19 cellular contexts compared by ENCODE assay signal in genomic region chr12:106025129-106025528, GRCh38.
DNase-seq lines count a peak whose midpoint lies in the region; ATAC-seq, FAIRE-seq and TF ChIP-seq lines count a peak whose summit lies in the region.
"Had no signal": no experiment of that assay in that cellular context is flagged by ENCODE, and none has a peak within 500 bp of the region (broad histone marks: within the 10 kb centered on the region; RNA-seq: fewer than 3 reads in every experiment).

No MANE protein-coding gene starts in this region.

- peak overlapping the region; percentile 18 for H2BK15ac ChIP-seq in mesenchymal stem cell (ENCODE audit: low read depth, poor library complexity, severe bottlenecking)

- FAIRE-seq in H54 (lab: Jason Lieb, UNC), result no peak
- FAIRE-seq: A204.1 had no signal

- no peak overlapping the region for H3K9ac ChIP-seq in mesenchymal stem cell (ENCODE audit: low read length)

- H3K9me3 Mint-ChIP-seq in glutamatergic neuron (ENCODE audit: unreplicated experiment), result no peaks in the 10 kb centered on the region

- H3K4me1 ChIP-seq in HEK293 (ENCODE audit: control insufficient read depth, insufficient read depth, low read length) (peaks cover under 1% of the 10 kb centered on the region; the same call in 1 of the 2 replicates), Panc1 (ENCODE audit: control insufficient read depth, insufficient read depth, low read length) (peaks cover 14% of the 10 kb centered on the region), mesenchymal stem cell (ENCODE audit: control insufficient read depth, insufficient read depth, low read depth, low read length) (peaks cover 6% of the 10 kb centered on the region)
- H3K4me1 ChIP-seq: BE2C had no signal

- no peak overlapping the region for H3K4me2 ChIP-seq in mesenchymal stem cell (ENCODE audit: low read length, poor library complexity, severe bottlenecking)

- no peak overlapping the region for H3K4me3 Mint-ChIP-seq in glutamatergic neuron (ENCODE audit: unreplicated experiment)
- H3K4me3 Mint-ChIP-seq: CD4-positive, CD25-positive, alpha-beta regulatory T cell; CD8-positive, alpha-beta memory T cell; H9 had no signal

- H3K14ac ChIP-seq in mesenchymal stem cell (ENCODE audit: low read length in 2 of 2), result no peak overlapping the region

- H3K4me3 ChIP-seq in HEK293 (ENCODE audit: low read depth, low read length) (no peak overlapping the region), Panc1 (ENCODE audit: low read depth in 2 of 2, low read length in 2 of 2) (no peak overlapping the region), mesenchymal stem cell (ENCODE audit: insufficient read depth in 1 of 2, low read depth in 1 of 2, low read length in 2 of 2) (no peak overlapping the region)

- no peak for ATAC-seq in Panc1

- peaks cover under 1% of the 10 kb centered on the region for H3K36me3 Mint-ChIP-seq in glutamatergic neuron (ENCODE audit: unreplicated experiment)
- H3K36me3 Mint-ChIP-seq: CD4-positive, CD25-positive, alpha-beta regulatory T cell; CD8-positive, alpha-beta memory T cell had no signal

- H4K8ac ChIP-seq in mesenchymal stem cell (ENCODE audit: low read length), result no peak overlapping the region

- H3K9me3 ChIP-seq in HEK293 (ENCODE audit: control insufficient read depth, insufficient read depth, low read depth, low read length), result no peaks in the 10 kb centered on the region
- H3K9me3 ChIP-seq in Panc1 (ENCODE audit: control insufficient read depth, insufficient read depth, low read depth, low read length), result no peaks in the 10 kb centered on the region
- H3K9me3 ChIP-seq in mesenchymal stem cell (ENCODE audit: control insufficient read depth, low read length), result no peaks in the 10 kb centered on the region
- H3K9me3 ChIP-seq: BE2C had no signal

- no peak overlapping the region for H2AFZ ChIP-seq in mesenchymal stem cell (ENCODE audit: low read depth, low read length)

- in situ Hi-C loops in Panc1 (cut with HindIII; ENCODE audit: low pct_unique_long_range_greater_than_20kb, low sequenced_read_pairs), result no loop called here

- no peak overlapping the region for H3K27ac Mint-ChIP-seq in glutamatergic neuron (ENCODE audit: unreplicated experiment)
- H3K27ac Mint-ChIP-seq: CD4-positive, CD25-positive, alpha-beta regulatory T cell; CD8-positive, alpha-beta memory T cell; H9 had no signal

- no peak overlapping the region for H2BK120ac ChIP-seq in mesenchymal stem cell (ENCODE audit: low read depth, low read length)

- H2BK5ac ChIP-seq in mesenchymal stem cell (ENCODE audit: low read depth, low read length, poor library complexity, severe bottlenecking), result no peak overlapping the region

- BruUV-seq in Panc1 (replicated peaks; lab: Mats Ljungman, UMichigan), result no TSS peak

- H3K4ac ChIP-seq in mesenchymal stem cell (ENCODE audit: low read depth in 1 of 2, low read length in 2 of 2), result no peak overlapping the region

- H3K36me3 ChIP-seq in HEK293 (ENCODE audit: control insufficient read depth in 2 of 2, insufficient read depth in 1 of 2, low read length in 2 of 2) (no peaks in the 10 kb centered on the region), Panc1 (ENCODE audit: control insufficient read depth, insufficient read depth, low read length) (no peaks in the 10 kb centered on the region), mesenchymal stem cell (ENCODE audit: control insufficient read depth in 1 of 2, insufficient read depth in 2 of 2, low read depth in 1 of 2, low read length in 2 of 2) (no peaks in the 10 kb centered on the region)
- H3K36me3 ChIP-seq: BE2C had no signal

- POLR2A ChIA-PET in HEK293 (lab: Yijun Ruan, JAX), result no interaction called here
- POLR2A ChIA-PET in Panc1 (lab: Charles Lee), result no interaction called here

- no peak overlapping the region for H3K23ac ChIP-seq in mesenchymal stem cell (ENCODE audit: low read length in 2 of 2)

- intact Hi-C loops in Panc1 (cut with micrococcal nuclease; ENCODE audit: unreplicated experiment), result no loop called here

- CTCF ChIA-PET in HEK293 (lab: Yijun Ruan, JAX), result no interaction called here
- CTCF ChIA-PET in Panc1 (lab: Charles Lee), result interaction anchor here (0.6 kb wide), 1 partner anchor 124 kb away, joined by 3 read pairs; no protein-coding TSS in a partner anchor

- H2BK12ac ChIP-seq in mesenchymal stem cell (ENCODE audit: low read length in 2 of 2), result no peak overlapping the region

- H2AK5ac ChIP-seq in mesenchymal stem cell (ENCODE audit: low read length, severe bottlenecking), result peak overlapping the region; percentile 65

- no peak for TF ChIP-seq POLR2A in H54 (IDR thresholded peaks at IDR 0.05; ENCODE audit: low read depth, low read length)

- peaks cover 10% of the 10 kb centered on the region for H3K4me1 Mint-ChIP-seq in glutamatergic neuron (ENCODE audit: low read depth, unreplicated experiment)
- H3K4me1 Mint-ChIP-seq: CD4-positive, CD25-positive, alpha-beta regulatory T cell; CD8-positive, alpha-beta memory T cell had no signal

- DNase-seq in DMS53 (lab: John Stamatoyannopoulos, UW), result peak; percentile 37
- DNase-seq in Panc1 (ENCODE audit: low read depth, low spot score), result no peak
- DNase-seq in mesenchymal stem cell, result no peak
- no peak for DNase-seq in dedifferentiated amniotic fluid mesenchymal stem cell (ENCODE audit: extremely low spot score)
- DNase-seq in H54 (ENCODE audit: insufficient read length, low spot score), result no peak
- no peak for DNase-seq in glutamatergic neuron
- DNase-seq: ACHN; BE2C; C1 segment of cervical spinal cord; CD4-positive, CD25-positive, alpha-beta regulatory T cell; CD8-positive, alpha-beta memory T cell; COR-L47; DMS 273 treated with DMSO at 0.1 percent for 48 hours; DMS79; GF-D8; GOT3; H9 had no signal

- no peaks in the 10 kb centered on the region for H3K27me3 Mint-ChIP-seq in glutamatergic neuron (ENCODE audit: unreplicated experiment)
- H3K27me3 Mint-ChIP-seq: CD4-positive, CD25-positive, alpha-beta regulatory T cell had no signal

- whole genome bisulfite sequencing in mesenchymal stem cell, result 90% methylated on average over 1 of the region's 2 CpGs

- no peaks in the 10 kb centered on the region for H3K79me1 ChIP-seq in mesenchymal stem cell (replicated peaks; ENCODE audit: low read length, poor library complexity, severe bottlenecking)

- TF ChIP-seq CTCF in HEK293 (tag by site-specific recombination; IDR thresholded peaks at IDR 0.05) (no peak), Panc1 (IDR thresholded peaks at IDR 0.05) (no peak; the same call in 1 of the 2 replicates), glutamatergic neuron (IDR thresholded peaks at IDR 0.05; ENCODE audit: partially characterized antibody, unreplicated experiment) (no peak)

- H3K27ac ChIP-seq in HEK293 (ENCODE audit: extremely low read depth, low read depth, low read length) (no peak overlapping the region), Panc1 (ENCODE audit: low read length) (peak overlapping the region; percentile 48; the same call in 1 of the 2 replicates), mesenchymal stem cell (ENCODE audit: low read length, poor library complexity, severe bottlenecking) (no peak overlapping the region)

- no peak overlapping the region for H3K18ac ChIP-seq in mesenchymal stem cell (ENCODE audit: low read depth in 1 of 2, low read length in 2 of 2)

- no peak overlapping the region for H4K91ac ChIP-seq in mesenchymal stem cell (ENCODE audit: low read length)

- H3K27me3 ChIP-seq in Panc1 (ENCODE audit: control insufficient read depth, insufficient read depth, low read length), result no peaks in the 10 kb centered on the region
- peaks cover 0 to 5% of the 10 kb centered on the region in 2 experiments for H3K27me3 ChIP-seq in mesenchymal stem cell (ENCODE audit: control insufficient read depth in 1 of 2, insufficient read depth in 1 of 2, low read length in 2 of 2)
- H3K27me3 ChIP-seq: BE2C had no signal

TF ChIP-seq in HEK293, 187 proteins besides CTCF, POLR2A, EP300 and RAD21:
- TF ChIP-seq ZNF239 (tag by site-specific recombination; IDR thresholded peaks at IDR 0.05) (no peak), ZNF302 (tag by site-specific recombination; IDR thresholded peaks at IDR 0.05; ENCODE audit: low read depth) (no peak), ZNF24 (tag by site-specific recombination; IDR thresholded peaks at IDR 0.05) (no peak), RBAK (tag by site-specific recombination; IDR thresholded peaks at IDR 0.05) (no peak), ZSCAN30 (tag by site-specific recombination; IDR thresholded peaks at IDR 0.05) (no peak), ZIC2 (tag by site-specific recombination; IDR thresholded peaks at IDR 0.05) (peak; percentile 16; the same call in 1 of the 2 replicates)
